ENCODE assay signal across 1 cellular context in genomic region chr16:84237994-84238750, GRCh38.
TF ChIP-seq lines count a peak whose summit lies in the region.

No MANE protein-coding gene starts in this region.

TF ChIP-seq in HepG2, 621 proteins besides CTCF, POLR2A, EP300 and RAD21:
- TF ChIP-seq CENPX (CRISPR knock-in tag; IDR thresholded peaks at IDR 0.05) (no peak), HNF4G (IDR thresholded peaks at IDR 0.05; ENCODE audit: borderline replicate concordance, low read depth, low read length) (no peak), HNF4G (CRISPR knock-in tag; IDR thresholded peaks at IDR 0.05; ENCODE audit: borderline replicate concordance, low read depth) (no peak), ZNF768 (CRISPR knock-in tag; IDR thresholded peaks at IDR 0.05) (peak; percentile 96), ZMYM3 (CRISPR knock-in tag; IDR thresholded peaks at IDR 0.05) (peak; percentile 58), THAP9 (CRISPR knock-in tag; IDR thresholded peaks at IDR 0.05; ENCODE audit: borderline replicate concordance) (no peak)
TF ChIP-seq in HepG2: peak in this region for 2.
